In genomic region chr6:156993713-156994112, GRCh38 we compare ENCODE assay signal across 17 cellular contexts.
"Had no signal": no experiment of that assay in that cellular context is flagged by ENCODE, and none has a peak within 500 bp of the region (broad histone marks: within the 10 kb centered on the region; RNA-seq: fewer than 3 reads in every experiment).

No MANE protein-coding gene starts in this region.

- H3K9me3 Mint-ChIP-seq: activated CD4-positive, alpha-beta T cell treated with anti-CD3 and anti-CD28 coated beads, Interleukin-2, amount 10 ng/mL, durations not matched to agents 7 days and 5 days; activated naive CD4-positive, alpha-beta T cell treated with anti-CD3 and anti-CD28 coated beads, Interleukin-2, amount 50 U/mL, for 72 hours; activated T-cell treated with anti-CD3 and anti-CD28 coated beads, Interleukin-2, amount 50 U/mL, for 72 hours; naive thymus-derived CD8-positive, alpha-beta T cell; stimulated activated memory B cell treated with anti-CD40 and anti-IgM and Interleukin-4, amounts not matched to agents 10 μg/mL and 1 μg/mL and 100 μg/mL, for 72 hours; T-helper 2 cell treated with Interferon-gamma antibody and Interleukin-4, amounts not matched to agents 5 μg/mL and 100 μg/mL, for 36 hours had no signal

- H3K27me3 ChIP-seq: gastroesophageal sphincter had no signal

- H3K27ac Mint-ChIP-seq: activated CD4-positive, alpha-beta T cell treated with anti-CD3 and anti-CD28 coated beads, Interleukin-2, amount 10 ng/mL, durations not matched to agents 7 days and 5 days; activated naive CD4-positive, alpha-beta T cell treated with anti-CD3 and anti-CD28 coated beads, Interleukin-2, amount 50 U/mL, for 72 hours; activated T-cell treated with anti-CD3 and anti-CD28 coated beads, Interleukin-2, amount 50 U/mL, for 72 hours; T-helper 2 cell treated with Interferon-gamma antibody and Interleukin-4, amounts not matched to agents 5 μg/mL and 100 μg/mL, for 36 hours had no signal

- H3K4me3 ChIP-seq: gastroesophageal sphincter, left ventricle myocardium inferior, mucosa of descending colon had no signal

- H3K27me3 Mint-ChIP-seq: activated CD4-positive, alpha-beta T cell treated with anti-CD3 and anti-CD28 coated beads, Interleukin-2, amount 10 ng/mL, durations not matched to agents 7 days and 5 days; naive thymus-derived CD8-positive, alpha-beta T cell; stimulated activated memory B cell treated with anti-CD40 and anti-IgM and Interleukin-4, amounts not matched to agents 10 μg/mL and 1 μg/mL and 100 μg/mL, for 72 hours had no signal

- ATAC-seq: activated naive CD4-positive, alpha-beta T cell treated with anti-CD3 and anti-CD28 coated beads, Interleukin-2, amount 50 U/mL, for 72 hours; activated T-cell treated with anti-CD3 and anti-CD28 coated beads, Interleukin-2, amount 50 U/mL, for 72 hours; gastroesophageal sphincter; naive thymus-derived CD8-positive, alpha-beta T cell; stimulated activated memory B cell treated with anti-CD40 and anti-IgM and Interleukin-4, amounts not matched to agents 10 μg/mL and 1 μg/mL and 100 μg/mL, for 72 hours had no signal

- H3K36me3 Mint-ChIP-seq: activated naive CD4-positive, alpha-beta T cell treated with anti-CD3 and anti-CD28 coated beads, Interleukin-2, amount 50 U/mL, for 72 hours had no signal

- H3K9me3 ChIP-seq: gastroesophageal sphincter, left ventricle myocardium inferior, mucosa of descending colon had no signal

- H3K36me3 ChIP-seq: gastroesophageal sphincter, left ventricle myocardium inferior had no signal

- DNase-seq: activated CD4-positive, alpha-beta T cell treated with anti-CD3 and anti-CD28 coated beads, Interleukin-2, amount 10 ng/mL, durations not matched to agents 7 days and 5 days; activated CD8-positive, alpha-beta memory T cell treated with anti-CD3 and anti-CD28 coated beads, Interleukin-2, amount 50 U/mL, for 48 hours; activated gamma-delta T cell; activated T-cell treated with anti-CD3 and anti-CD28 coated beads, Interleukin-2, amount 50 U/mL, for 72 hours; amniotic stem cell; central memory CD4-positive, alpha-beta T cell; cortex of kidney; effector CD4-positive, alpha-beta T cell; islet precursor cell; left ventricle myocardium inferior; naive thymus-derived CD8-positive, alpha-beta T cell; stimulated activated CD4-positive, alpha-beta T cell treated with anti-CD3 and anti-CD28 coated beads, Interleukin-2, amount 100 ng/mL, for 48 hours had no signal

- H3K4me3 Mint-ChIP-seq: activated CD4-positive, alpha-beta T cell treated with anti-CD3 and anti-CD28 coated beads, Interleukin-2, amount 10 ng/mL, durations not matched to agents 7 days and 5 days; activated T-cell treated with anti-CD3 and anti-CD28 coated beads, Interleukin-2, amount 50 U/mL, for 72 hours; naive thymus-derived CD8-positive, alpha-beta T cell; T-helper 2 cell treated with Interferon-gamma antibody and Interleukin-4, amounts not matched to agents 5 μg/mL and 100 μg/mL, for 36 hours had no signal

- H3K27ac ChIP-seq: gastroesophageal sphincter had no signal
